10 cellular contexts compared by ENCODE assay signal in genomic region chr12:54369597-54370217, GRCh38. TPM values are rescaled to one million over a fixed set of nuclear protein-coding genes. Genes with fewer than 3 reads are reported as not detected.
DNase-seq lines count a peak whose midpoint lies in the region; ATAC-seq and TF ChIP-seq lines count a peak whose summit lies in the region.
"Had no signal": no experiment of that assay in that cellular context is flagged by ENCODE, and none has a peak within 500 bp of the region (broad histone marks: within the 10 kb centered on the region; RNA-seq: fewer than 3 reads in every experiment).

No MANE protein-coding gene starts in this region.

- H3K27me3 ChIP-seq in mesendoderm (ENCODE audit: insufficient read depth, low read length, poor library complexity) (no peaks in the 10 kb centered on the region), tibial artery (no peaks in the 10 kb centered on the region)
- no peaks in the 10 kb centered on the region for H3K27me3 ChIP-seq in effector memory CD4-positive, alpha-beta T cell (replicated peaks; ENCODE audit: control insufficient read depth, insufficient read depth, low read length, poor library complexity, severe bottlenecking)

- H3K79me1 ChIP-seq in mesendoderm (ENCODE audit: low read length), result no peaks in the 10 kb centered on the region

- no peak overlapping the region for H4K5ac ChIP-seq in mesendoderm (ENCODE audit: low read length)

- DNase-seq in activated CD4-positive, alpha-beta T cell treated with anti-CD3 and anti-CD28 coated beads, Interleukin-2, amount 10 ng/mL, durations not matched to agents 7 days and 5 days, result no peak
- no peak for DNase-seq in activated CD4-positive, alpha-beta T cell treated with anti-CD3 and anti-CD28 coated beads for 1 hour
- DNase-seq in cardiac fibroblast (ENCODE audit: low read depth in 2 of 2), result no peak
- no peak for DNase-seq in mesendoderm
- DNase-seq in tibial artery, result no peak
- no peak for DNase-seq in NAMALWA (ENCODE audit: low spot score)
- no peak for DNase-seq in effector memory CD4-positive, alpha-beta T cell
- DNase-seq: NCI-H2107 had no signal

- H2BK5ac ChIP-seq in mesendoderm (ENCODE audit: low read length), result no peak overlapping the region

- no peak overlapping the region for H2BK15ac ChIP-seq in mesendoderm (replicated peaks; ENCODE audit: low read depth)

- peak overlapping the region; percentile 41 for H3K18ac ChIP-seq in mesendoderm (ENCODE audit: low read length)

- peak overlapping the region; percentile 46 for H3K27ac Mint-ChIP-seq in activated CD4-positive, alpha-beta T cell treated with anti-CD3 and anti-CD28 coated beads, Interleukin-2, amount 10 ng/mL, durations not matched to agents 7 days and 5 days

- no peak overlapping the region for H2AK5ac ChIP-seq in mesendoderm (ENCODE audit: low read length)

- no peak overlapping the region for H2BK120ac ChIP-seq in mesendoderm (ENCODE audit: low read depth, low read length)

- POLR2A ChIA-PET in activated CD4-positive, alpha-beta T cell treated with anti-CD3 and anti-CD28 coated beads, Interleukin-2, amount 10 ng/mL, durations not matched to agents 7 days and 5 days (lab: Charles Lee), result no interaction called here

- CTCF ChIA-PET in activated CD4-positive, alpha-beta T cell treated with anti-CD3 and anti-CD28 coated beads, Interleukin-2, amount 10 ng/mL, durations not matched to agents 7 days and 5 days (lab: Charles Lee), result interaction anchor here (0.7 to 2.5 kb wide), 5 partner anchors 9 to 337 kb away, joined by 3 to 8 read pairs (median 3); partner anchors contain the start of gene HOXC5

- no peak for ATAC-seq in HG03378 (IDR thresholded peaks at IDR 0.05; ENCODE audit: unreplicated experiment)

- H3K36me3 ChIP-seq in mesendoderm (ENCODE audit: control insufficient read depth, insufficient read depth, low read length) (no peaks in the 10 kb centered on the region), tibial artery (peaks cover 0 to 12% (median 12%) of the 10 kb centered on the region in 3 donors)
- H3K36me3 ChIP-seq in effector memory CD4-positive, alpha-beta T cell (ENCODE audit: control insufficient read depth, insufficient read depth, low read length), result no peaks in the 10 kb centered on the region

- no peaks in the 10 kb centered on the region for H3K36me3 Mint-ChIP-seq in activated CD4-positive, alpha-beta T cell treated with anti-CD3 and anti-CD28 coated beads, Interleukin-2, amount 10 ng/mL, durations not matched to agents 7 days and 5 days (ENCODE audit: low read depth)

- H3K9ac ChIP-seq in mesendoderm (ENCODE audit: low read length), result peak overlapping the region; percentile 61

- H3K9me3 ChIP-seq in tibial artery, result no peaks in the 10 kb centered on the region
- H3K9me3 ChIP-seq in effector memory CD4-positive, alpha-beta T cell (ENCODE audit: control insufficient read depth, low read length), result no peaks in the 10 kb centered on the region

- H4K8ac ChIP-seq in mesendoderm (ENCODE audit: low read depth, low read length), result no peak overlapping the region

- no peak overlapping the region for H3K27ac ChIP-seq in mesendoderm (ENCODE audit: low read depth, low read length)
- H3K27ac ChIP-seq in tibial artery, result peak overlapping the region; percentile 34 to 52
- no peak overlapping the region for H3K27ac ChIP-seq in effector memory CD4-positive, alpha-beta T cell (ENCODE audit: insufficient read depth, low read length, poor library complexity, severe bottlenecking)
- H3K27ac ChIP-seq: C4-2B had no signal

- peak overlapping the region; percentile 76 for H3K56ac ChIP-seq in mesendoderm (ENCODE audit: low read length)

- no peak overlapping the region for H3K23ac ChIP-seq in mesendoderm (ENCODE audit: low read length)

- no peaks in the 10 kb centered on the region for H3K79me2 ChIP-seq in mesendoderm (ENCODE audit: control insufficient read depth, insufficient read depth, low read length)

- H3K4me3 Mint-ChIP-seq in activated CD4-positive, alpha-beta T cell treated with anti-CD3 and anti-CD28 coated beads, Interleukin-2, amount 10 ng/mL, durations not matched to agents 7 days and 5 days, result no peak overlapping the region

- peaks cover 6% of the 10 kb centered on the region for H3K4me1 ChIP-seq in mesendoderm (ENCODE audit: control insufficient read depth, low read depth, low read length)
- H3K4me1 ChIP-seq in tibial artery, result peaks cover 6 to 45% (median 34%) of the 10 kb centered on the region in 4 donors
- H3K4me1 ChIP-seq in effector memory CD4-positive, alpha-beta T cell (ENCODE audit: control insufficient read depth, insufficient read depth, low read length, poor library complexity, severe bottlenecking), result peaks cover 22% of the 10 kb centered on the region

- intact Hi-C loops in tibial artery (cut with DNase I; ENCODE audit: low total_unique reads), result loop anchor here (10.0 kb wide), 2 partner anchors 145 to 395 kb away; partner anchors contain the start of genes HOTAIR and HOXC11

- H3K4me1 Mint-ChIP-seq in activated CD4-positive, alpha-beta T cell treated with anti-CD3 and anti-CD28 coated beads, Interleukin-2, amount 10 ng/mL, durations not matched to agents 7 days and 5 days, result peaks cover 43% of the 10 kb centered on the region

- no peaks in the 10 kb centered on the region for H3K9me3 Mint-ChIP-seq in activated CD4-positive, alpha-beta T cell treated with anti-CD3 and anti-CD28 coated beads, Interleukin-2, amount 10 ng/mL, durations not matched to agents 7 days and 5 days

- peak overlapping the region; percentile 49 for H3K4me2 ChIP-seq in mesendoderm (ENCODE audit: low read length)

- TF ChIP-seq CTCF in cardiac fibroblast (IDR thresholded peaks at IDR 0.05; ENCODE audit: low read depth, low read length), result no peak
- no peak for TF ChIP-seq CTCF in tibial artery (IDR thresholded peaks at IDR 0.05)

- WGBS in mesendoderm (ENCODE audit: extremely low coverage, insufficient coverage, low lambda C conversion rate), result no CpG with 5 or more reads among the region's 27 CpGs

- H3K4me3 ChIP-seq in cardiac fibroblast (replicated peaks in 1 of 2; ENCODE audit: low read depth in 2 of 2, low read length in 2 of 2) (peak overlapping the region; percentile 29 to 41), mesendoderm (ENCODE audit: low read length) (no peak overlapping the region), tibial artery (peak overlapping the region; percentile 46)
- H3K4me3 ChIP-seq in effector memory CD4-positive, alpha-beta T cell (ENCODE audit: insufficient read depth, low read depth, low read length, poor library complexity, severe bottlenecking), result no peak overlapping the region

- peaks cover 9% of the 10 kb centered on the region for H3K27me3 Mint-ChIP-seq in activated CD4-positive, alpha-beta T cell treated with anti-CD3 and anti-CD28 coated beads, Interleukin-2, amount 10 ng/mL, durations not matched to agents 7 days and 5 days

- H3K4ac ChIP-seq in mesendoderm (ENCODE audit: low read depth, low read length), result no peak overlapping the region

RNA-seq across cellular contexts. Expression of gene GPR84, which starts 5.4 kb away (rescaled TPM):
- total RNA-seq in activated CD4-positive, alpha-beta T cell treated with anti-CD3 and anti-CD28 coated beads, Interleukin-2, amount 10 ng/mL, durations not matched to agents 7 days and 5 days, result under 1 TPM; 0.15 to 0.33 TPM
- not detected for polyA plus RNA-seq in mesendoderm (2013, experiment 1 of 2)
- polyA plus RNA-seq in mesendoderm (2013, experiment 2 of 2), result not detected

RNA-seq across cellular contexts. Expression of gene ZNF385A, which starts 14.8 kb away (rescaled TPM):
- total RNA-seq in activated CD4-positive, alpha-beta T cell treated with anti-CD3 and anti-CD28 coated beads, Interleukin-2, amount 10 ng/mL, durations not matched to agents 7 days and 5 days, result 1 to 10 TPM in 1 of 2 experiments, under 1 TPM in 1; 0.48 to 1.3 TPM
- polyA plus RNA-seq in mesendoderm (2013, experiment 1 of 2), result 6.6 TPM
- 6.0 TPM for polyA plus RNA-seq in mesendoderm (2013, experiment 2 of 2)

RNA-seq across cellular contexts. Expression of gene COPZ1, which starts 44.8 kb away (rescaled TPM):
- total RNA-seq in activated CD4-positive, alpha-beta T cell treated with anti-CD3 and anti-CD28 coated beads, Interleukin-2, amount 10 ng/mL, durations not matched to agents 7 days and 5 days, result 100 to 1,000 TPM; 113 to 124 TPM
- polyA plus RNA-seq in mesendoderm (2013, experiment 1 of 2), result 105 TPM
- 99.7 TPM for polyA plus RNA-seq in mesendoderm (2013, experiment 2 of 2)

RNA-seq across cellular contexts. Expression of gene ITGA5, which starts 49.4 kb away (rescaled TPM):
- total RNA-seq in activated CD4-positive, alpha-beta T cell treated with anti-CD3 and anti-CD28 coated beads, Interleukin-2, amount 10 ng/mL, durations not matched to agents 7 days and 5 days, result 10 to 100 TPM; 83.5 to 88.7 TPM
- polyA plus RNA-seq in mesendoderm (2013, experiment 1 of 2), result 39.8 TPM
- polyA plus RNA-seq in mesendoderm (2013, experiment 2 of 2), result 35.6 TPM

Comparison
In these comparisons a context has a peak if more than half of its experiments do, and no peak if none do; other contexts are left out.
1. H3K4me3 ChIP-seq: peak in cardiac fibroblast (2 of 2) and tibial artery (2 of 2); none in mesendoderm (single experiment) and effector memory CD4-positive, alpha-beta T cell (single experiment).
2. H3K27ac ChIP-seq: peak in tibial artery (2 of 2); none in mesendoderm (single experiment) and effector memory CD4-positive, alpha-beta T cell (single experiment).